ENCODE assay signal across 8 cellular contexts in the genomic region with DNA sequence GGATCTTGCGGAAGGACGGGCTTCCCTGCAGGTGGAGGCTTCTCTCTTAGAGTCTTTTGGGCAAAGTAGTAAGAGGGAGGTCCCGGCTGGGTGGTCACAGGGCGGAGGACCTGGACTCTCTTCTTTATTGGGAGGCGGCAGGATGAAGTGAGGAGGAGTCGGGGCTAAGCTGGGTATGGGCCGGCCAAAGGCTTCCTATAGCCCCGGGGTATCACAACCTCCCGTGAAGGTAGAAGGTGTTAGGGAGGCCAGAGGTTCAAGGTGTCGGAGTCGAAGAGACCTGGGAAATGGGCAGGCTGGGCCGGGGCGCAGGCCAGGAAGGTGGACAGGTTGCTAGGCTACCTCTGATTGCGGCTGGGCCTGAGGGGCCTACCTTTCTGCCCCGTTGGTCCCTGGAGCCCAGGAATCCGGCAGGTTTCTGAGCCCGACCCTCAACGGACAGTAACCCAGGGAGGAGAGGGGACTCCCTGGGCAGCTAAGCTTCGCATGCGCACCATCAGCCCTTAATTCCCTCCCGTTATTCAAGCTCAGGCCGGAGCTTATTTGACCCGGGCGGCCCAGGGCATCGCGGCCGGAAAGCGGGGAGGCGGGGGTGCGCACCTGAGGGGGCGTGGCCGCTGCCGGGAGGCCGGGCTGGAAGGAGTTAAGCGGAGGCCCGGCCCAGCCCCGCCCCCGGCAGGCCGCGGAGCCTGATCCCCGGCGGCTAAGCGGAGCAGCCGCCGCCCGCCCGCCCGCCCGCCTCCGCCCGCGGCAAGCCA. TPM values are rescaled to one million over a fixed set of nuclear protein-coding genes. Genes with fewer than 3 reads are reported as not detected.
DNase-seq lines count a peak whose midpoint lies in the region; ATAC-seq and TF ChIP-seq lines count a peak whose summit lies in the region.

A gene with protein sequence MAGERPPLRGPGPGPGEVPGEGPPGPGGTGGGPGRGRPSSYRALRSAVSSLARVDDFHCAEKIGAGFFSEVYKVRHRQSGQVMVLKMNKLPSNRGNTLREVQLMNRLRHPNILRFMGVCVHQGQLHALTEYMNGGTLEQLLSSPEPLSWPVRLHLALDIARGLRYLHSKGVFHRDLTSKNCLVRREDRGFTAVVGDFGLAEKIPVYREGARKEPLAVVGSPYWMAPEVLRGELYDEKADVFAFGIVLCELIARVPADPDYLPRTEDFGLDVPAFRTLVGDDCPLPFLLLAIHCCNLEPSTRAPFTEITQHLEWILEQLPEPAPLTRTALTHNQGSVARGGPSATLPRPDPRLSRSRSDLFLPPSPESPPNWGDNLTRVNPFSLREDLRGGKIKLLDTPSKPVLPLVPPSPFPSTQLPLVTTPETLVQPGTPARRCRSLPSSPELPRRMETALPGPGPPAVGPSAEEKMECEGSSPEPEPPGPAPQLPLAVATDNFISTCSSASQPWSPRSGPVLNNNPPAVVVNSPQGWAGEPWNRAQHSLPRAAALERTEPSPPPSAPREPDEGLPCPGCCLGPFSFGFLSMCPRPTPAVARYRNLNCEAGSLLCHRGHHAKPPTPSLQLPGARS (plus strand): TSS at position 685 of the 758 bp plus-strand sequence. CDS start 358 bp downstream, outside the sequence.

- TF ChIP-seq CTCF in kidney epithelial cell (IDR thresholded peaks at IDR 0.05; ENCODE audit: insufficient read depth, low read length, poor library complexity, severe bottlenecking), result no peak

- H3K36me3 ChIP-seq in kidney epithelial cell (ENCODE audit: control insufficient read depth, insufficient read depth, low read length), result peaks cover 2% of the 10 kb centered on the region

- DNase-seq in NCI-H2081 (lab: John Stamatoyannopoulos, UW) (peak; percentile 76 to 79), NCI-H2081 treated with DMSO at 0.1 percent for 48 hours (lab: John Stamatoyannopoulos, UW) (no peak), NCI-H2171 (lab: John Stamatoyannopoulos, UW) (peak; percentile 50), cerebellum (ENCODE audit: low spot score) (peak; percentile 91), kidney epithelial cell (ENCODE audit: low read depth) (no peak)
- DNase-seq in activated CD4-positive, alpha-beta T cell treated with anti-CD3 and anti-CD28 coated beads for 1 hour, result peak; percentile 73
- peak; percentile 72 to 77 for DNase-seq in stimulated activated CD4-positive, alpha-beta T cell treated with anti-CD3 and anti-CD28 coated beads, Interleukin-15, amount 100 ng/mL, for 1 hour (ENCODE audit: low read depth in 1 of 2, low spot score in 1 of 2)

- H3K4me3 ChIP-seq in kidney epithelial cell (ENCODE audit: low read depth, low read length), result peak within 1 kb of the TSS; percentile 63

- no peaks in the 10 kb centered on the region for H3K27me3 ChIP-seq in kidney epithelial cell (ENCODE audit: control insufficient read depth, insufficient read depth, low read length)

- ATAC-seq in HG02970 (IDR thresholded peaks at IDR 0.05; ENCODE audit: low FRiP score, unreplicated experiment), result peak; percentile 42

RNA-seq across cellular contexts. Expression of the gene that starts here (rescaled TPM):
- total RNA-seq in cerebellum (14.8 TPM), kidney epithelial cell (24.5 and 26.9 TPM in 2 replicates)

Comparison
In these comparisons a context has a peak if more than half of its experiments do, and no peak if none do; other contexts are left out.
1. DNase-seq: peak in NCI-H2081 (2 of 2), NCI-H2171 (single experiment), activated CD4-positive, alpha-beta T cell treated with anti-CD3 and anti-CD28 coated beads for 1 hour (single experiment), cerebellum (single experiment) and stimulated activated CD4-positive, alpha-beta T cell treated with anti-CD3 and anti-CD28 coated beads, Interleukin-15, amount 100 ng/mL, for 1 hour (2 of 2); none in NCI-H2081 treated with DMSO at 0.1 percent for 48 hours (single experiment) and kidney epithelial cell (single experiment).